ENCODE assay signal across 17 cellular contexts in genomic region chr16:15880909-15881308, GRCh38. TPM values are rescaled to one million over a fixed set of nuclear protein-coding genes. Genes with fewer than 3 reads are reported as not detected.
"Had no signal": no experiment of that assay in that cellular context is flagged by ENCODE, and none has a peak within 500 bp of the region (broad histone marks: within the 10 kb centered on the region; RNA-seq: fewer than 3 reads in every experiment).

No MANE protein-coding gene starts in this region.

- H3K27ac ChIP-seq: prostate gland had no signal

- ATAC-seq: left ventricle myocardium superior, natural killer cell, WTC11 had no signal

- H3K9me3 ChIP-seq: prostate gland, sigmoid colon, stomach, thyroid gland had no signal

- H3K4me3 ChIP-seq: prostate gland, sigmoid colon, stomach, thyroid gland had no signal

- H3K27me3 ChIP-seq: sigmoid colon, stomach, thyroid gland had no signal

- H3K4me1 ChIP-seq: prostate gland had no signal

- H3K36me3 ChIP-seq: prostate gland had no signal

- DNase-seq: activated CD4-positive, alpha-beta memory T cell treated with anti-CD3 and anti-CD28 coated beads, Interleukin-2, amount 10 ng/mL, durations not matched to agents 7 days and 5 days; activated CD4-positive, alpha-beta T cell treated with anti-CD3 and anti-CD28 coated beads for 4 hours; activated naive CD4-positive, alpha-beta T cell treated with anti-CD3 and anti-CD28 coated beads, Interleukin-2, amount 10 ng/mL, durations not matched to agents 7 days and 5 days; activated T-cell treated with anti-CD3 and anti-CD28 coated beads, Interleukin-2, amount 50 U/mL, for 24 hours; dermis blood vessel endothelial cell; hippocampal formation; kidney; left ventricle myocardium superior; natural killer cell; sigmoid colon; stimulated activated CD4-positive, alpha-beta T cell treated with anti-CD3 and anti-CD28 coated beads, Interleukin-1b, Interleukin-23, amount 100 ng/mL, for 48 hours; stomach; T-helper 2 cell; thyroid gland had no signal

RNA-seq across cellular contexts. Expression of gene MYH11, which starts 24.1 kb away (rescaled TPM):
- total RNA-seq: dermis blood vessel endothelial cell, epithelial cell of proximal tubule had no signal
